10 cellular contexts compared by ENCODE assay signal in the genomic region with DNA sequence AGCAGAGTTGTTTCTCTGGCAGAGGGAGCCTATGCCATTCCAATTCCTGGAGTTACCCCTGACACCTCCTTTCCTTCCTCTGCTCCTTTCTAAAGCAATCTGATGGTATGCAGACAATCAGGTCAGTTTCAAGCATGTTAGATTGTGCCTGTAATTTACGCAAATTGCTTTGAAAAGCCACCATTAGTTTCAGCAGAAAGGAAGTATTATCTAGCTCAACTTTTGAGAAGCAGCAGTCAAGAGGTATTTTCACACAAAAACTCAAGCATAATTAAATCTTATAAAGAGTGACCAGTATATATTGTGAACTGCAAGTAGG. TPM values are rescaled to one million over a fixed set of nuclear protein-coding genes. Genes with fewer than 3 reads are reported as not detected.
DNase-seq lines count a peak whose midpoint lies in the region; ATAC-seq, FAIRE-seq and TF ChIP-seq lines count a peak whose summit lies in the region.
"Had no signal": no experiment of that assay in that cellular context is flagged by ENCODE, and none has a peak within 500 bp of the region (broad histone marks: within the 10 kb centered on the region; RNA-seq: fewer than 3 reads in every experiment).

No MANE protein-coding gene starts in this region.

- no peaks in the 10 kb centered on the region for H3K9me3 ChIP-seq in right lobe of liver
- no peaks in the 10 kb centered on the region for H3K9me3 ChIP-seq in smooth muscle cell (replicated peaks; ENCODE audit: low read depth)

- no peak overlapping the region for H3K27ac Mint-ChIP-seq in activated CD8-positive, alpha-beta T cell treated with anti-CD3 and anti-CD28 coated beads, Interleukin-2, amount 10 ng/mL, durations not matched to agents 7 days and 5 days
- no peak overlapping the region for H3K27ac Mint-ChIP-seq in activated CD4-positive, alpha-beta memory T cell treated with anti-CD3 and anti-CD28 coated beads, Interleukin-2, amount 10 ng/mL, durations not matched to agents 7 days and 5 days
- H3K27ac Mint-ChIP-seq: activated CD4-positive, alpha-beta memory T cell treated with anti-CD3 and anti-CD28 coated beads for 36 hours had no signal

- H3K4me3 Mint-ChIP-seq in activated CD8-positive, alpha-beta T cell treated with anti-CD3 and anti-CD28 coated beads, Interleukin-2, amount 10 ng/mL, durations not matched to agents 7 days and 5 days = no peak overlapping the region
- H3K4me3 Mint-ChIP-seq in activated CD4-positive, alpha-beta memory T cell treated with anti-CD3 and anti-CD28 coated beads, Interleukin-2, amount 10 ng/mL, durations not matched to agents 7 days and 5 days = no peak overlapping the region
- H3K4me3 Mint-ChIP-seq: activated CD4-positive, alpha-beta memory T cell treated with anti-CD3 and anti-CD28 coated beads for 36 hours; natural killer cell treated with Interleukin-12 subunit alpha and Interleukin-12 subunit beta and Interleukin-15 and Interleukin-18, amount 100 ng/mL, for 72 hours had no signal

- H3K27me3 Mint-ChIP-seq in activated CD8-positive, alpha-beta T cell treated with anti-CD3 and anti-CD28 coated beads, Interleukin-2, amount 10 ng/mL, durations not matched to agents 7 days and 5 days (ENCODE audit: low read depth) = peaks cover 54% of the 10 kb centered on the region
- peaks cover 49% of the 10 kb centered on the region for H3K27me3 Mint-ChIP-seq in activated CD4-positive, alpha-beta memory T cell treated with anti-CD3 and anti-CD28 coated beads, Interleukin-2, amount 10 ng/mL, durations not matched to agents 7 days and 5 days

- H2AFZ ChIP-seq in smooth muscle cell (ENCODE audit: low read depth) = no peak overlapping the region

- H3K4me1 Mint-ChIP-seq in activated CD8-positive, alpha-beta T cell treated with anti-CD3 and anti-CD28 coated beads, Interleukin-2, amount 10 ng/mL, durations not matched to agents 7 days and 5 days (ENCODE audit: low read depth) = peaks cover 10% of the 10 kb centered on the region
- H3K4me1 Mint-ChIP-seq in activated CD4-positive, alpha-beta memory T cell treated with anti-CD3 and anti-CD28 coated beads, Interleukin-2, amount 10 ng/mL, durations not matched to agents 7 days and 5 days = peaks cover 12% of the 10 kb centered on the region

- peaks cover 71% of the 10 kb centered on the region for H3K79me2 ChIP-seq in smooth muscle cell (ENCODE audit: low read depth)

- peaks cover 71% of the 10 kb centered on the region for H4K20me1 ChIP-seq in smooth muscle cell (ENCODE audit: low read depth)

- H3K9me3 Mint-ChIP-seq in activated CD8-positive, alpha-beta T cell treated with anti-CD3 and anti-CD28 coated beads, Interleukin-2, amount 10 ng/mL, durations not matched to agents 7 days and 5 days (ENCODE audit: insufficient read depth) = no peaks in the 10 kb centered on the region
- no peaks in the 10 kb centered on the region for H3K9me3 Mint-ChIP-seq in activated CD4-positive, alpha-beta memory T cell treated with anti-CD3 and anti-CD28 coated beads, Interleukin-2, amount 10 ng/mL, durations not matched to agents 7 days and 5 days
- H3K9me3 Mint-ChIP-seq: activated CD4-positive, alpha-beta memory T cell treated with anti-CD3 and anti-CD28 coated beads for 36 hours; natural killer cell treated with Interleukin-12 subunit alpha and Interleukin-12 subunit beta and Interleukin-15 and Interleukin-18, amount 100 ng/mL, for 72 hours had no signal

- peak overlapping the region; percentile 90 for H3K9ac ChIP-seq in smooth muscle cell (ENCODE audit: low read depth)

- H3K4me1 ChIP-seq in right lobe of liver = peaks cover 0 to 44% (median 9%) of the 10 kb centered on the region in 4 donors
- H3K4me1 ChIP-seq in smooth muscle cell (ENCODE audit: low read depth) = peaks cover 80% of the 10 kb centered on the region

- H3K4me3 ChIP-seq in HFF-Myc (replicated peaks; ENCODE audit: low read depth, low read length) = peak overlapping the region; percentile 84
- peak overlapping the region; percentile 92 for H3K4me3 ChIP-seq in bronchial epithelial cell (ENCODE audit: low read depth, low read length)
- peak overlapping the region; percentile 70 to 78 (median 76) for H3K4me3 ChIP-seq in right lobe of liver
- peak overlapping the region; percentile 89 for H3K4me3 ChIP-seq in smooth muscle cell

- peak overlapping the region; percentile 94 for H3K4me2 ChIP-seq in smooth muscle cell

- H3K27me3 ChIP-seq in bronchial epithelial cell (ENCODE audit: control insufficient read depth, insufficient read depth, low read length) (no peaks in the 10 kb centered on the region), right lobe of liver (no peaks in the 10 kb centered on the region), smooth muscle cell (ENCODE audit: low read depth) (no peaks in the 10 kb centered on the region)

- POLR2A ChIA-PET in activated CD8-positive, alpha-beta T cell treated with anti-CD3 and anti-CD28 coated beads, Interleukin-2, amount 10 ng/mL, durations not matched to agents 7 days and 5 days (lab: Charles Lee) = interaction anchor here (0.5 to 1.0 kb wide), 2 partner anchors 10 to 102 kb away, joined by 3 read pairs; no protein-coding TSS in a partner anchor
- POLR2A ChIA-PET in activated CD4-positive, alpha-beta memory T cell treated with anti-CD3 and anti-CD28 coated beads, Interleukin-2, amount 10 ng/mL, durations not matched to agents 7 days and 5 days (lab: Charles Lee) = no interaction called here

- 0% methylated on average over 1 of the region's 1 CpG for WGBS in right lobe of liver (ENCODE audit: insufficient coverage, low coverage, low lambda C conversion rate, missing lambda C conversion rate)
- 44% methylated on average over 1 of the region's 1 CpG for WGBS in smooth muscle cell (ENCODE audit: low lambda C conversion rate)

- no peaks in the 10 kb centered on the region for H3K36me3 Mint-ChIP-seq in activated CD8-positive, alpha-beta T cell treated with anti-CD3 and anti-CD28 coated beads, Interleukin-2, amount 10 ng/mL, durations not matched to agents 7 days and 5 days (ENCODE audit: low read depth)
- H3K36me3 Mint-ChIP-seq in activated CD4-positive, alpha-beta memory T cell treated with anti-CD3 and anti-CD28 coated beads, Interleukin-2, amount 10 ng/mL, durations not matched to agents 7 days and 5 days (ENCODE audit: low read depth) = peaks cover 5% of the 10 kb centered on the region
- H3K36me3 Mint-ChIP-seq: activated CD4-positive, alpha-beta memory T cell treated with anti-CD3 and anti-CD28 coated beads for 36 hours had no signal

- intact Hi-C loops in right lobe of liver (cut with DNase I) = no loop called here

- peaks cover 35% of the 10 kb centered on the region for H3F3A ChIP-seq in smooth muscle cell (ENCODE audit: low read depth)

- ATAC-seq in right lobe of liver = no peak
- no peak for ATAC-seq in activated CD8-positive, alpha-beta T cell treated with anti-CD3 and anti-CD28 coated beads, Interleukin-2, amount 10 ng/mL, durations not matched to agents 7 days and 5 days
- ATAC-seq: natural killer cell treated with Interleukin-12 subunit alpha and Interleukin-12 subunit beta and Interleukin-15 and Interleukin-18, amount 100 ng/mL, for 72 hours had no signal

- H3K27ac ChIP-seq in right lobe of liver (peak overlapping the region; percentile 97 to 100 (median 100)), smooth muscle cell (ENCODE audit: low read depth) (peak overlapping the region; percentile 93)

- no peak for TF ChIP-seq CTCF in HFF-Myc (IDR thresholded peaks at IDR 0.05; ENCODE audit: low read depth, low read length, missing control alignments)
- TF ChIP-seq CTCF in bronchial epithelial cell (IDR thresholded peaks at IDR 0.05; ENCODE audit: insufficient read depth, low read length, severe bottlenecking) = no peak
- no peak for TF ChIP-seq CTCF in right lobe of liver (IDR thresholded peaks at IDR 0.05)
- no peak for TF ChIP-seq CTCF in smooth muscle cell (IDR thresholded peaks at IDR 0.05; ENCODE audit: borderline replicate concordance, insufficient read depth, poor library complexity, severe bottlenecking)

- H3K36me3 ChIP-seq in bronchial epithelial cell (ENCODE audit: control insufficient read depth, insufficient read depth, low read length) (peaks cover 9% of the 10 kb centered on the region), right lobe of liver (peaks cover 0 to 52% (median 8%) of the 10 kb centered on the region in 4 donors), smooth muscle cell (ENCODE audit: low read depth) (no peaks in the 10 kb centered on the region)

- TF ChIP-seq POLR2A in right lobe of liver (IDR thresholded peaks at IDR 0.05) = no peak

- no peak for FAIRE-seq in bronchial epithelial cell (lab: Jason Lieb, UNC)

- CTCF ChIA-PET in activated CD8-positive, alpha-beta T cell treated with anti-CD3 and anti-CD28 coated beads, Interleukin-2, amount 10 ng/mL, durations not matched to agents 7 days and 5 days (lab: Charles Lee) = interaction anchor here (0.9 to 1.9 kb wide), 4 partner anchors 9 to 41 kb away, joined by 3 to 14 read pairs (median 4); no protein-coding TSS in a partner anchor
- CTCF ChIA-PET in activated CD4-positive, alpha-beta memory T cell treated with anti-CD3 and anti-CD28 coated beads, Interleukin-2, amount 10 ng/mL, durations not matched to agents 7 days and 5 days (lab: Charles Lee) = interaction anchor here (0.6 to 1.2 kb wide), 2 partner anchors 356 to 827 kb away, joined by 3 to 5 read pairs; no protein-coding TSS in a partner anchor

- no peak for DNase-seq in HFF-Myc (ENCODE audit: extremely low read depth, low read depth)
- no peak for DNase-seq in bronchial epithelial cell (ENCODE audit: low read depth)
- DNase-seq in right lobe of liver = no peak
- no peak for DNase-seq in smooth muscle cell (lab: John Stamatoyannopoulos, UW; ENCODE audit: unreplicated experiment)
- DNase-seq in activated CD8-positive, alpha-beta T cell treated with anti-CD3 and anti-CD28 coated beads, Interleukin-2, amount 10 ng/mL, durations not matched to agents 7 days and 5 days = no peak
- DNase-seq in stimulated activated CD4-positive, alpha-beta T cell treated with anti-CD3 and anti-CD28 coated beads, Interleukin-2, amount 100 ng/mL, for 48 hours = no peak
- no peak for DNase-seq in NCI-H2107 (lab: John Stamatoyannopoulos, UW)
- no peak for DNase-seq in activated CD4-positive, alpha-beta memory T cell treated with anti-CD3 and anti-CD28 coated beads, Interleukin-2, amount 10 ng/mL, durations not matched to agents 7 days and 5 days
- DNase-seq: activated CD4-positive, alpha-beta memory T cell treated with anti-CD3 and anti-CD28 coated beads for 36 hours had no signal

RNA-seq across cellular contexts. Expression of a gene that starts 2.2 kb away (rescaled TPM):
- total RNA-seq in bronchial epithelial cell (126 and 175 TPM in 2 replicates), right lobe of liver (100 to 1,000 TPM; 109 to 539 (median 214) TPM), smooth muscle cell (172 and 184 TPM in 2 replicates)
- 81.6 and 90.9 TPM in 2 replicates for polyA plus RNA-seq in smooth muscle cell
- under 1 TPM in 1 of 2 experiments, not detected in 1; 0.21 TPM for total RNA-seq in activated CD8-positive, alpha-beta T cell treated with anti-CD3 and anti-CD28 coated beads, Interleukin-2, amount 10 ng/mL, durations not matched to agents 7 days and 5 days
- total RNA-seq in activated CD4-positive, alpha-beta memory T cell treated with anti-CD3 and anti-CD28 coated beads, Interleukin-2, amount 10 ng/mL, durations not matched to agents 7 days and 5 days = 1 to 10 TPM in 1 of 2 experiments, under 1 TPM in 1; 0.83 to 1.0 TPM

Comparison
In these comparisons a context has a peak if more than half of its experiments do, and no peak if none do; other contexts are left out.
1. RNA of a gene that starts 2.2 kb away (total RNA-seq): 109 to 539 TPM in right lobe of liver, 172 to 184 TPM in smooth muscle cell and 126 to 175 TPM in bronchial epithelial cell; 0.83 to 1.0 TPM in activated CD4-positive, alpha-beta memory T cell treated with anti-CD3 and anti-CD28 coated beads, Interleukin-2, amount 10 ng/mL, durations not matched to agents 7 days and 5 days and 0.21 TPM in activated CD8-positive, alpha-beta T cell treated with anti-CD3 and anti-CD28 coated beads, Interleukin-2, amount 10 ng/mL, durations not matched to agents 7 days and 5 days; every median in the first group is over 10 times any median in the second.
2. Peak in every context shown above with its lines, with median percentiles within 50 percentile points of each other: H3K4me3 ChIP-seq.